In the genomic region with DNA sequence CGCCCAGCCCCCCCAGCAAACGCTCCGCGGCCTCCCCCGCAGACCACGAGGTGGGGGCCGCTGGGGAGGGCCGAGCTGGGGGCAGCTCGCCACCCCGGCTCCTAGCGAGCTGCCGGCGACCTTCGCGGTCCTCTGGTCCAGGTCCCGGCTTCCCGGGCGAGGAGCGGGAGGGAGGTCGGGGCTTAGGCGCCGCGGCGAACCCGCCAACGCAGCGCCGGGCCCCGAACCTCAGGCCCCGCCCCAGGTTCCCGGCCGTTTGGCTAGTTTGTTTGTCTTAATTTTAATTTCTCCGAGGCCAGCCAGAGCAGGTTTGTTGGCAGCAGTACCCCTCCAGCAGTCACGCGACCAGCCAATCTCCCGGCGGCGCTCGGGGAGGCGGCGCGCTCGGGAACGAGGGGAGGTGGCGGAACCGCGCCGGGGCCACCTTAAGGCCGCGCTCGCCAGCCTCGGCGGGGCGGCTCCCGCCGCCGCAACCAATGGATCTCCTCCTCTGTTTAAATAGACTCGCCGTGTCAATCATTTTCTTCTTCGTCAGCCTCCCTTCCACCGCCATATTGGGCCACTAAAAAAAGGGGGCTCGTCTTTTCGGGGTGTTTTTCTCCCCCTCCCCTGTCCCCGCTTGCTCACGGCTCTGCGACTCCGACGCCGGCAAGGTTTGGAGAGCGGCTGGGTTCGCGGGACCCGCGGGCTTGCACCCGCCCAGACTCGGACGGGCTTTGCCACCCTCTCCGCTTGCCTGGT, we compare ENCODE assay signal across 8 cellular contexts. TPM values are rescaled to one million over a fixed set of nuclear protein-coding genes. Genes with fewer than 3 reads are reported as not detected.
DNase-seq lines count a peak whose midpoint lies in the region; ATAC-seq and TF ChIP-seq lines count a peak whose summit lies in the region.

TSS of gene CDKN1B (plus strand) at position 524 of the 741 bp plus-strand sequence. CDS start 472 bp downstream, outside the sequence.

- peak within 1 kb of the TSS; percentile 93 to 100 (median 98) for H3K27ac Mint-ChIP-seq in immature natural killer cell

- intact Hi-C loops in A673 (cut with micrococcal nuclease; ENCODE audit: unreplicated experiment), result loop anchor here (1.0 kb wide), 1 partner anchor 8 kb away; no protein-coding TSS in a partner anchor

- peaks cover 20 to 38% (median 31%) of the 10 kb centered on the region in 3 donors for H3K36me3 Mint-ChIP-seq in immature natural killer cell

- H3K4me1 ChIP-seq in A673 (ENCODE audit: insufficient read depth, low read length, poor library complexity, severe bottlenecking) (peaks cover 47% of the 10 kb centered on the region), smooth muscle cell (ENCODE audit: low read depth) (peaks cover 54% of the 10 kb centered on the region)

- 1% methylated on average over 75 of the region's 78 CpGs for WGBS in smooth muscle cell (ENCODE audit: low lambda C conversion rate)

- H3K4me3 Mint-ChIP-seq in immature natural killer cell, result peak within 1 kb of the TSS; percentile 97 to 99 (median 99)

- peaks cover 39% of the 10 kb centered on the region for H3K79me2 ChIP-seq in smooth muscle cell (ENCODE audit: low read depth)

- peaks cover 15% of the 10 kb centered on the region for H3F3A ChIP-seq in smooth muscle cell (ENCODE audit: low read depth)

- DNase-seq in A673 (ENCODE audit: low spot score) (peak; percentile 95), NCI-H345 treated with DMSO at 0.1 percent for 48 hours (lab: John Stamatoyannopoulos, UW; ENCODE audit: unreplicated experiment) (peak; percentile 84), cardiac fibroblast (ENCODE audit: low read depth in 2 of 2) (peak; percentile 95 to 98), immature natural killer cell (peak; percentile 82 to 88 (median 86)), smooth muscle cell (lab: John Stamatoyannopoulos, UW; ENCODE audit: unreplicated experiment) (peak; percentile 59)
- DNase-seq in activated CD4-positive, CD25-positive, alpha-beta regulatory T cell (lab: John Stamatoyannopoulos, UW), result peak; percentile 66 to 79 (median 74)

- peaks cover 10 to 24% (median 19%) of the 10 kb centered on the region in 3 donors for H3K27me3 Mint-ChIP-seq in immature natural killer cell (ENCODE audit: low read depth in 3 of 3)

- H3K4me2 ChIP-seq in smooth muscle cell, result peak within 1 kb of the TSS; percentile 96

- H3K9me3 ChIP-seq in A673 (ENCODE audit: low read depth, low read length, poor library complexity, severe bottlenecking), result no peaks in the 10 kb centered on the region
- H3K9me3 ChIP-seq in smooth muscle cell (replicated peaks; ENCODE audit: low read depth), result no peaks in the 10 kb centered on the region

- H3K4me3 ChIP-seq in A673 (ENCODE audit: low read depth, low read length, poor library complexity, severe bottlenecking), result peak within 1 kb of the TSS; percentile 96
- peak within 1 kb of the TSS; percentile 87 to 91 for H3K4me3 ChIP-seq in cardiac fibroblast (replicated peaks in 1 of 2; ENCODE audit: low read depth in 2 of 2, low read length in 2 of 2)
- H3K4me3 ChIP-seq in smooth muscle cell, result peak within 1 kb of the TSS; percentile 87

- H3K4me1 Mint-ChIP-seq in immature natural killer cell, result peaks cover 72 to 73% of the 10 kb centered on the region in 2 donors

- H3K9ac ChIP-seq in smooth muscle cell (ENCODE audit: low read depth), result peak within 1 kb of the TSS; percentile 72

- H3K27me3 ChIP-seq in A673 (replicated peaks; ENCODE audit: insufficient read depth, low read depth, low read length, poor library complexity) (no peaks in the 10 kb centered on the region), smooth muscle cell (ENCODE audit: low read depth) (no peaks in the 10 kb centered on the region)

- TF ChIP-seq CTCF in A673 (conservative IDR thresholded peaks at IDR 0.05; ENCODE audit: low read depth, low read length) (no peak), cardiac fibroblast (IDR thresholded peaks at IDR 0.05; ENCODE audit: low read depth, low read length) (no peak), smooth muscle cell (IDR thresholded peaks at IDR 0.05; ENCODE audit: borderline replicate concordance, insufficient read depth, poor library complexity, severe bottlenecking) (no peak)

- peak; percentile 39 for ATAC-seq in GM18907 (IDR thresholded peaks at IDR 0.05; ENCODE audit: unreplicated experiment)
- ATAC-seq in HG03159 (IDR thresholded peaks at IDR 0.05; ENCODE audit: unreplicated experiment), result peak; percentile 46

- H2AFZ ChIP-seq in smooth muscle cell (ENCODE audit: low read depth), result peak within 1 kb of the TSS; percentile 90

- BruUV-seq in A673 (replicated peaks; lab: Mats Ljungman, UMichigan), result no TSS peak

- POLR2A ChIA-PET in A673 (lab: Charles Lee; ENCODE audit: low non-redundant PET), result no interaction called here

- CTCF ChIA-PET in A673 (lab: Charles Lee), result no interaction called here

- H3K9me3 Mint-ChIP-seq in immature natural killer cell, result no peaks in the 10 kb centered on the region

- H4K20me1 ChIP-seq in smooth muscle cell (ENCODE audit: low read depth), result peaks cover 24% of the 10 kb centered on the region

- H3K36me3 ChIP-seq in A673 (ENCODE audit: insufficient read depth, low read length, poor library complexity, severe bottlenecking), result peaks cover 33% of the 10 kb centered on the region
- no peaks in the 10 kb centered on the region for H3K36me3 ChIP-seq in smooth muscle cell (ENCODE audit: low read depth)

- H3K27ac ChIP-seq in A673 (ENCODE audit: low read depth, low read length, poor library complexity, severe bottlenecking) (peak within 1 kb of the TSS; percentile 98), smooth muscle cell (ENCODE audit: low read depth) (peak within 1 kb of the TSS; percentile 44)

RNA-seq across cellular contexts. Expression of gene CDKN1B, which starts in this region (rescaled TPM):
- total RNA-seq in A673 (2021), result 38.7 and 42.7 TPM in 2 replicates
- polyA plus RNA-seq in immature natural killer cell, result 10 to 100 TPM in 2 of 3 donors, 1 to 10 TPM in 1; 4.4 to 17.6 (median 17.4) TPM
- total RNA-seq in smooth muscle cell, result 17.4 and 17.7 TPM in 2 replicates
- polyA plus RNA-seq in smooth muscle cell, result 2.4 and 3.0 TPM in 2 replicates

Comparison
In these comparisons a context has a peak if more than half of its experiments do, and no peak if none do; other contexts are left out.
1. Peak in every context shown above with its lines: DNase-seq, ATAC-seq, H3K4me3 ChIP-seq and H3K27ac ChIP-seq.